Comparison of ENCODE assay signal across 15 cellular contexts in the genomic region with DNA sequence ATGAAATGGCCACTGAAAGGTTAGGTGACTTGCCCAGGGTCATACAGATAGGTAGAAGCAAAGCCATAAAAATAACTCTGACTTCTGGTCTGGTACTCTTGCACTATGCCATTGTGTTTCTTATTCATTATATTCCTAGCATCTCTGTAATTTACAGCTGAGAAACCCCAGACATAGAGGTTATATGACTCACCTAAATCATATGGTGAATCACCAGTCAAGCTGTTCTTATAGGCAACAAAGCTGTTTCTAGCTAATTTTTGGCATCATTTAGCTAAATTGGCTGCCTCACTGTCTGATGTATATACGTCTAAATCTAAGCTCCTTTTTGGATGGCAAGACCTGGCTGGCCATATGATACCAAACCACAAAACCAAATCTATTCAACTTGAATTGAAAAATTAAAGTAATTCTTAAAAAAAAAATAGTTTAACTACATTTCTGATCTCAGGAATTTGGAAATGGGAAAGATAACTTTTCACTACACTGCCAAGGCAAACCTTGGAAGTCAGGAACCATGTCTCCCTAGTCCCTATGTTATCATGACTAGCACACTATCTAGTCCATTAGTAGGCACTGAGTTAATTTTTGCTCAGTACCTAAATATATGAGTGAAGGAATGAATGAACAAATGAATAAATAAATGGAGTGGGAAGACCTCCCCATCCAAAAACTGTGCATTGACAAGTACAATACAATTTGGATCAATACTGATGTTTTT. TPM values are rescaled to one million over a fixed set of nuclear protein-coding genes. Genes with fewer than 3 reads are reported as not detected.
DNase-seq lines count a peak whose midpoint lies in the region; ATAC-seq and TF ChIP-seq lines count a peak whose summit lies in the region.
"Had no signal": no experiment of that assay in that cellular context is flagged by ENCODE, and none has a peak within 500 bp of the region (broad histone marks: within the 10 kb centered on the region; RNA-seq: fewer than 3 reads in every experiment).

No MANE protein-coding gene starts in this region.

- H3K4me3 ChIP-seq in choroid plexus epithelial cell (ENCODE audit: low read depth, low read length) = no peak overlapping the region
- H3K4me3 ChIP-seq: thoracic aorta had no signal

- DNase-seq in activated CD4-positive, CD25-positive, alpha-beta regulatory T cell (lab: John Stamatoyannopoulos, UW) = no peak
- peak; percentile 90 for DNase-seq in NCI-H1694 (lab: John Stamatoyannopoulos, UW)
- DNase-seq in choroid plexus epithelial cell (ENCODE audit: low read depth) = peak; percentile 79
- DNase-seq in pulmonary artery endothelial cell (ENCODE audit: low read depth, low spot score) = peak; percentile 13
- no peak for DNase-seq in GM19240 (ENCODE audit: insufficient read length, low spot score)
- no peak for DNase-seq in stimulated activated CD4-positive, alpha-beta T cell treated with anti-CD3 and anti-CD28 coated beads, Interleukin-1b, Interleukin-23, amount 100 ng/mL, for 48 hours
- DNase-seq: activated B cell treated with CpG ODN at 0.5 μM for 24 hours; activated gamma-delta T cell; effector CD4-positive, alpha-beta T cell; NCI-H2107; Right ventricle myocardium superior; stimulated activated CD4-positive, alpha-beta T cell treated with anti-CD3 and anti-CD28 coated beads, Interleukin-4, amount 100 ng/mL, for 24 hours had no signal

- ATAC-seq in activated CD4-positive, CD25-positive, alpha-beta regulatory T cell treated with anti-CD3 and anti-CD28 coated beads, Interleukin-2, amount 50 U/mL, for 24 hours = peak; percentile 76 to 82
- ATAC-seq in HG03095 (IDR thresholded peaks at IDR 0.05; ENCODE audit: unreplicated experiment) = no peak

- no peak for TF ChIP-seq CTCF in choroid plexus epithelial cell (conservative IDR thresholded peaks at IDR 0.05; ENCODE audit: low read depth, low read length)

RNA-seq across cellular contexts. Expression of a gene that starts 41.3 kb away (rescaled TPM):
- 87.6 and 112 TPM in 2 replicates for total RNA-seq in pulmonary artery endothelial cell

Comparison
In these comparisons a context has a peak if more than half of its experiments do, and no peak if none do; other contexts are left out.
1. DNase-seq: peak in NCI-H1694 (single experiment), choroid plexus epithelial cell (single experiment) and pulmonary artery endothelial cell (single experiment); none in activated CD4-positive, CD25-positive, alpha-beta regulatory T cell (0 of 4), GM19240 (single experiment) and stimulated activated CD4-positive, alpha-beta T cell treated with anti-CD3 and anti-CD28 coated beads, Interleukin-1b, Interleukin-23, amount 100 ng/mL, for 48 hours (single experiment).